ENCODE assay signal across 6 cellular contexts in genomic region chr19:49422407-49423277, GRCh38. TPM values are rescaled to one million over a fixed set of nuclear protein-coding genes. Genes with fewer than 3 reads are reported as not detected.
A peak's percentile ranks its signal among the peaks of the same experiment; 100 is the strongest.
DNase-seq lines count a peak whose midpoint lies in the region; ATAC-seq lines count a peak whose summit lies in the region.

No MANE protein-coding gene starts in this region.

- no peak for ATAC-seq in HG03442 (IDR thresholded peaks at IDR 0.05; ENCODE audit: unreplicated experiment)

- no peaks in the 10 kb centered on the region for H3K36me3 ChIP-seq in effector memory CD4-positive, alpha-beta T cell (ENCODE audit: control insufficient read depth, insufficient read depth, low read length)

- H3K9me3 ChIP-seq in effector memory CD4-positive, alpha-beta T cell (ENCODE audit: control insufficient read depth, low read length), result no peaks in the 10 kb centered on the region

- intact Hi-C loops in posterior vena cava (cut with DNase I), result no loop called here

- H3K27me3 ChIP-seq in effector memory CD4-positive, alpha-beta T cell (replicated peaks; ENCODE audit: control insufficient read depth, insufficient read depth, low read length, poor library complexity, severe bottlenecking), result peaks cover 45% of the 10 kb centered on the region

- H3K4me3 ChIP-seq in effector memory CD4-positive, alpha-beta T cell (ENCODE audit: insufficient read depth, low read depth, low read length, poor library complexity, severe bottlenecking), result peak overlapping the region; percentile 31

- DNase-seq in ELF-1 (ENCODE audit: low read depth, low spot score) (peak; percentile 80), NOMO-1 treated with DMSO at 0.1 percent for 48 hours (lab: John Stamatoyannopoulos, UW; ENCODE audit: unreplicated experiment) (peak; percentile 66), posterior vena cava (ENCODE audit: low spot score) (no peak)
- peak in 1 of 3 donors; percentile 38 for DNase-seq in effector memory CD4-positive, alpha-beta T cell
- peak; percentile 60 for DNase-seq in stimulated activated CD4-positive, alpha-beta T cell treated with anti-CD3 and anti-CD28 coated beads, Interleukin-15, amount 100 ng/mL, for 24 hours

- peaks cover 43% of the 10 kb centered on the region for H3K4me1 ChIP-seq in effector memory CD4-positive, alpha-beta T cell (ENCODE audit: control insufficient read depth, insufficient read depth, low read length, poor library complexity, severe bottlenecking)

- no peak overlapping the region for H3K27ac ChIP-seq in effector memory CD4-positive, alpha-beta T cell (ENCODE audit: insufficient read depth, low read length, poor library complexity, severe bottlenecking)

RNA-seq across cellular contexts. Expression of gene PTH2, which starts 0.6 kb away (rescaled TPM):
- total RNA-seq in posterior vena cava, result not detected

RNA-seq across cellular contexts. Expression of gene GFY, which starts 2.5 kb away (rescaled TPM):
- not detected for total RNA-seq in posterior vena cava

RNA-seq across cellular contexts. Expression of gene SLC17A7, which starts 18.7 kb away (rescaled TPM):
- 1 to 10 TPM; 1.5 to 2.8 TPM for total RNA-seq in posterior vena cava

RNA-seq across cellular contexts. Expression of gene PIH1D1, which starts 29.0 kb away (rescaled TPM):
- total RNA-seq in posterior vena cava, result 10 to 100 TPM; 34.4 to 36.6 TPM

RNA-seq across cellular contexts. Expression of gene ALDH16A1, which starts 30.4 kb away (rescaled TPM):
- total RNA-seq in posterior vena cava, result 10 to 100 TPM; 17.3 to 24.2 TPM
